17 cellular contexts compared by ENCODE assay signal in genomic region chr2:96153991-96154431, GRCh38. TPM values are rescaled to one million over a fixed set of nuclear protein-coding genes. Genes with fewer than 3 reads are reported as not detected.
A peak's percentile ranks its signal among the peaks of the same experiment; 100 is the strongest.
DNase-seq lines count a peak whose midpoint lies in the region; ATAC-seq, FAIRE-seq and TF ChIP-seq lines count a peak whose summit lies in the region.
"Had no signal": no experiment of that assay in that cellular context is flagged by ENCODE, and none has a peak within 500 bp of the region (broad histone marks: within the 10 kb centered on the region; RNA-seq: fewer than 3 reads in every experiment).

No MANE protein-coding gene starts in this region.

- no peaks in the 10 kb centered on the region for H3K9me3 Mint-ChIP-seq in natural killer cell treated with Interleukin-12 subunit alpha and Interleukin-12 subunit beta and Interleukin-15 and Interleukin-18, amount 100 ng/mL, for 72 hours
- H3K9me3 Mint-ChIP-seq in natural killer cell: no peaks in the 10 kb centered on the region

- no peak for TF ChIP-seq POLR2A in HepG2 (IDR thresholded peaks at IDR 0.05; ENCODE audit: insufficient read depth in 1 of 2, low read depth in 2 of 2, low read length in 2 of 2)
- no peak for TF ChIP-seq POLR2A in gastroesophageal sphincter (IDR thresholded peaks at IDR 0.05)

- no peak overlapping the region for H3K27ac ChIP-seq in Panc1 (ENCODE audit: low read length)
- H3K27ac ChIP-seq in HepG2 (ENCODE audit: extremely low read length, insufficient read depth, low read length): no peak overlapping the region
- no peak overlapping the region for H3K27ac ChIP-seq in upper lobe of right lung
- no peak overlapping the region for H3K27ac ChIP-seq in gastroesophageal sphincter
- H3K27ac ChIP-seq: psoas muscle, transverse colon had no signal

- no peaks in the 10 kb centered on the region for H3K27me3 Mint-ChIP-seq in natural killer cell treated with Interleukin-12 subunit alpha and Interleukin-12 subunit beta and Interleukin-15 and Interleukin-18, amount 100 ng/mL, for 72 hours
- no peaks in the 10 kb centered on the region for H3K27me3 Mint-ChIP-seq in natural killer cell (ENCODE audit: low read depth in 2 of 2)

- no peak for TF ChIP-seq RAD21 in HepG2 (CRISPR knock-in tag; IDR thresholded peaks at IDR 0.05)

- no TSS peak for BruUV-seq in Panc1 (replicated peaks; lab: Mats Ljungman, UMichigan)
- BruUV-seq in HepG2 (replicated peaks; lab: Mats Ljungman, UMichigan): no TSS peak

- DNase-seq in natural killer cell treated with Interleukin-12 subunit alpha and Interleukin-12 subunit beta and Interleukin-15 and Interleukin-18, amount 100 ng/mL, for 72 hours (ENCODE audit: low spot score): peak; percentile 44
- DNase-seq in natural killer cell (no peak), Panc1 (ENCODE audit: low read depth, low spot score) (no peak), HepG2 (ENCODE audit: low spot score) (peak; percentile 27), upper lobe of right lung (peak; percentile 56), NCI-H128 (lab: John Stamatoyannopoulos, UW; ENCODE audit: unreplicated experiment) (no peak), NCI-H1105 (lab: John Stamatoyannopoulos, UW) (no peak)
- DNase-seq: amniotic stem cell, erythroblast, NCI-H1048, psoas muscle, SHP77 treated with DMSO at 0.1 percent for 48 hours, transverse colon had no signal

- POLR2A ChIA-PET in Panc1 (lab: Charles Lee): no interaction called here
- POLR2A ChIA-PET in HepG2 (lab: Yijun Ruan, JAX): no interaction called here

- H3K36me3 ChIP-seq in Panc1 (ENCODE audit: control insufficient read depth, insufficient read depth, low read length) (no peaks in the 10 kb centered on the region), HepG2 (replicated peaks in 1 of 2; ENCODE audit: control insufficient read depth in 1 of 2, insufficient read depth in 2 of 2, low read length in 2 of 2) (no peaks in the 10 kb centered on the region), upper lobe of right lung (no peaks in the 10 kb centered on the region), gastroesophageal sphincter (no peaks in the 10 kb centered on the region)
- H3K36me3 ChIP-seq: transverse colon had no signal

- H3K27ac Mint-ChIP-seq in natural killer cell treated with Interleukin-12 subunit alpha and Interleukin-12 subunit beta and Interleukin-15 and Interleukin-18, amount 100 ng/mL, for 72 hours: no peak overlapping the region
- H3K27ac Mint-ChIP-seq in natural killer cell: peak overlapping the region in 1 of 2 donors; percentile 71

- H3K9ac ChIP-seq in HepG2 (ENCODE audit: insufficient read depth, low read depth, low read length): no peak overlapping the region

- in situ Hi-C loops in Panc1 (cut with HindIII; ENCODE audit: low pct_unique_long_range_greater_than_20kb, low sequenced_read_pairs): loop anchor here (25.0 kb wide), 1 partner anchor 108 kb away; the partner anchor contains the start of genes CIAO1 and TMEM127
- in situ Hi-C loops in HepG2 (cut with HindIII; ENCODE audit: extremely low pct_ligation_motif_present, low pct_unique_long_range_greater_than_20kb): no loop called here

- H3K4me3 ChIP-seq in Panc1 (ENCODE audit: low read depth in 2 of 2, low read length in 2 of 2): no peak overlapping the region
- H3K4me3 ChIP-seq in HepG2 (replicated peaks in 1 of 3; ENCODE audit: insufficient read depth in 1 of 3, low read depth in 2 of 3, low read length in 3 of 3): no peak overlapping the region
- H3K4me3 ChIP-seq in upper lobe of right lung: no peak overlapping the region
- H3K4me3 ChIP-seq in gastroesophageal sphincter: no peak overlapping the region
- H3K4me3 ChIP-seq: psoas muscle, transverse colon had no signal

- H3K9me3 ChIP-seq in Panc1 (ENCODE audit: control insufficient read depth, insufficient read depth, low read depth, low read length) (no peaks in the 10 kb centered on the region), HepG2 (ENCODE audit: low read length) (no peaks in the 10 kb centered on the region), upper lobe of right lung (no peaks in the 10 kb centered on the region), gastroesophageal sphincter (no peaks in the 10 kb centered on the region)
- H3K9me3 ChIP-seq: psoas muscle, transverse colon had no signal

- H3K27me3 ChIP-seq in Panc1 (ENCODE audit: control insufficient read depth, insufficient read depth, low read length) (no peaks in the 10 kb centered on the region), HepG2 (ENCODE audit: control insufficient read depth in 1 of 2, insufficient read depth in 2 of 2, low read length in 2 of 2) (peaks cover 22 to 72% of the 10 kb centered on the region in 2 experiments), upper lobe of right lung (no peaks in the 10 kb centered on the region), gastroesophageal sphincter (peaks cover 10% of the 10 kb centered on the region)
- H3K27me3 ChIP-seq: transverse colon had no signal

- FAIRE-seq in HepG2 (lab: Jason Lieb, UNC): no peak
- FAIRE-seq: colon had no signal

- no peak overlapping the region for H2AFZ ChIP-seq in HepG2 (ENCODE audit: low read length)

- no peaks in the 10 kb centered on the region for H3K79me2 ChIP-seq in HepG2 (ENCODE audit: insufficient read depth, low read length)

- intact Hi-C loops in natural killer cell (cut with micrococcal nuclease): no loop called here
- intact Hi-C loops in Panc1 (cut with micrococcal nuclease; ENCODE audit: unreplicated experiment): no loop called here
- intact Hi-C loops in HepG2 (cut with micrococcal nuclease; ENCODE audit: unreplicated experiment): no loop called here
- intact Hi-C loops in upper lobe of right lung (cut with DNase I): no loop called here

- ATAC-seq in natural killer cell treated with Interleukin-12 subunit alpha and Interleukin-12 subunit beta and Interleukin-15 and Interleukin-18, amount 100 ng/mL, for 72 hours: no peak
- ATAC-seq in natural killer cell (no peak), Panc1 (peak; percentile 43), HepG2 (peak; percentile 78), upper lobe of right lung (no peak), gastroesophageal sphincter (no peak)

- peaks cover 33 to 41% of the 10 kb centered on the region in 2 donors for H3K4me1 Mint-ChIP-seq in natural killer cell treated with Interleukin-12 subunit alpha and Interleukin-12 subunit beta and Interleukin-15 and Interleukin-18, amount 100 ng/mL, for 72 hours (ENCODE audit: low read depth in 2 of 2)
- H3K4me1 Mint-ChIP-seq in natural killer cell: peaks cover under 1 to 45% of the 10 kb centered on the region in 2 donors

- H3K4me1 ChIP-seq in Panc1 (ENCODE audit: control insufficient read depth, insufficient read depth, low read length) (no peaks in the 10 kb centered on the region), HepG2 (ENCODE audit: insufficient read depth, low read length) (no peaks in the 10 kb centered on the region), upper lobe of right lung (no peaks in the 10 kb centered on the region), gastroesophageal sphincter (no peaks in the 10 kb centered on the region)
- H3K4me1 ChIP-seq: psoas muscle, transverse colon had no signal

- H4K20me1 ChIP-seq in HepG2 (ENCODE audit: insufficient read depth, low read length): no peaks in the 10 kb centered on the region

- 7% methylated on average over 2 of the region's 7 CpGs for WGBS in HepG2 (ENCODE audit: low lambda C conversion rate)
- 83% methylated on average over 4 of the region's 7 CpGs; no CpG with 5 or more reads in 1 of the 2 donors for WGBS in gastroesophageal sphincter (ENCODE audit: low coverage in 1 of 2), 2 donors

- no peak overlapping the region for H3K4me2 ChIP-seq in HepG2 (ENCODE audit: low read depth, low read length)

- no peak for TF ChIP-seq CTCF in natural killer cell (IDR thresholded peaks at IDR 0.05)
- TF ChIP-seq CTCF in Panc1 (IDR thresholded peaks at IDR 0.05): no peak
- TF ChIP-seq CTCF in HepG2 (CRISPR knock-in tag; IDR thresholded peaks at IDR 0.05): peak; percentile 47
- no peak for TF ChIP-seq CTCF in upper lobe of right lung (IDR thresholded peaks at IDR 0.05)
- TF ChIP-seq CTCF in gastroesophageal sphincter (IDR thresholded peaks at IDR 0.05): no peak

- H3K4me3 Mint-ChIP-seq in natural killer cell treated with Interleukin-12 subunit alpha and Interleukin-12 subunit beta and Interleukin-15 and Interleukin-18, amount 100 ng/mL, for 72 hours: no peak overlapping the region
- no peak overlapping the region for H3K4me3 Mint-ChIP-seq in natural killer cell

- no peaks in the 10 kb centered on the region for H3K36me3 Mint-ChIP-seq in natural killer cell treated with Interleukin-12 subunit alpha and Interleukin-12 subunit beta and Interleukin-15 and Interleukin-18, amount 100 ng/mL, for 72 hours
- H3K36me3 Mint-ChIP-seq in natural killer cell: no peaks in the 10 kb centered on the region

- CTCF ChIA-PET in Panc1 (lab: Charles Lee) (interaction anchor here (0.6 kb wide), 1 partner anchor 11 kb away, joined by 3 read pairs; no protein-coding TSS in a partner anchor), HepG2 (lab: Yijun Ruan, JAX; ENCODE audit: low intra/inter-chr PET ratio, low total read pairs) (no interaction called here)

- TF ChIP-seq EP300 in HepG2 (IDR thresholded peaks at IDR 0.05; ENCODE audit: low read depth in 2 of 2, low read length in 2 of 2) (no peak), HepG2 (CRISPR knock-in tag; IDR thresholded peaks at IDR 0.05; ENCODE audit: borderline replicate concordance) (no peak), gastroesophageal sphincter (IDR thresholded peaks at IDR 0.05) (no peak)

RNA-seq across cellular contexts. Expression of gene DUSP2, which starts 8.8 kb away (rescaled TPM):
- 10 to 100 TPM; 30.9 to 52.0 TPM for total RNA-seq in natural killer cell treated with Interleukin-12 subunit alpha and Interleukin-12 subunit beta and Interleukin-15 and Interleukin-18, amount 100 ng/mL, for 72 hours
- total RNA-seq in natural killer cell (100 to 1,000 TPM; 300 to 564 (median 432) TPM), Panc1 (2021; ENCODE audit: unreplicated experiment) (4.9 TPM), HepG2 (2016; rRNA removed; fragmentation: Illumina TruSeq; extraction: Trizol) (not detected in 2 replicates), upper lobe of right lung (4.4 TPM), gastroesophageal sphincter (1 to 10 TPM in 1 of 4 donors, under 1 TPM in 2, not detected in 1; 0.23 to 5.4 (median 0.40) TPM)
- 1.9 TPM for polyA plus RNA-seq in Panc1 (2012; ENCODE audit: insufficient read length)
- total RNA-seq in HepG2 (2016; cell fraction: cytosol; rRNA removed; fragmentation: Illumina TruSeq; extraction: Trizol; ENCODE audit: low read depth): not detected in 2 replicates
- total RNA-seq in HepG2 (2016; cell fraction: insoluble cytoplasmic fraction; rRNA removed; fragmentation: Illumina TruSeq; extraction: Trizol): not detected in 2 replicates
- total RNA-seq in HepG2 (2016; cell fraction: membrane; rRNA removed; fragmentation: Illumina TruSeq; extraction: Trizol): not detected in 2 replicates
- not detected in 2 replicates for total RNA-seq in HepG2 (2016; cell fraction: nucleus; rRNA removed; fragmentation: Illumina TruSeq; extraction: Trizol)
- not detected in 2 replicates for polyA plus RNA-seq in HepG2 (2011; rRNA removed)
- polyA plus RNA-seq in HepG2 (2011; cell fraction: cytosol; rRNA removed): 0.04 TPM in 1 of 2 replicates, not detected in the other
- 0.12 and 0.18 TPM in 2 replicates for polyA plus RNA-seq in HepG2 (2011; cell fraction: nucleus; rRNA removed)
- not detected in 2 replicates for polyA plus RNA-seq in HepG2 (2012)
- polyA plus RNA-seq in HepG2 (2016; cell fraction: cytosol; fragmentation: Illumina TruSeq; extraction: Trizol; ENCODE audit: low read depth): not detected in 2 replicates
- not detected in 2 replicates for polyA plus RNA-seq in HepG2 (2016; cell fraction: insoluble cytoplasmic fraction; fragmentation: Illumina TruSeq; extraction: Trizol; ENCODE audit: low read depth)
- not detected in 2 replicates for polyA plus RNA-seq in HepG2 (2016; cell fraction: membrane; fragmentation: Illumina TruSeq; extraction: Trizol; ENCODE audit: low read depth)
- polyA plus RNA-seq in HepG2 (2016; cell fraction: nucleus; fragmentation: Illumina TruSeq; extraction: Trizol; ENCODE audit: insufficient read depth, low read depth): not detected in 2 replicates
- polyA minus RNA-seq in HepG2 (2011; rRNA and poly(A)+ RNA removed; ENCODE audit: low replicate concordance): 103 TPM in 1 of 2 replicates, not detected in the other
- 0.69 and 1.3 TPM in 2 replicates for polyA minus RNA-seq in HepG2 (2011; cell fraction: cytosol; rRNA and poly(A)+ RNA removed)
- 0.25 and 0.52 TPM in 2 replicates for polyA minus RNA-seq in HepG2 (2011; cell fraction: nucleus; rRNA and poly(A)+ RNA removed)

RNA-seq across cellular contexts. Expression of gene ASTL, which starts 15.7 kb away (rescaled TPM):
- total RNA-seq in natural killer cell treated with Interleukin-12 subunit alpha and Interleukin-12 subunit beta and Interleukin-15 and Interleukin-18, amount 100 ng/mL, for 72 hours: under 1 TPM in 1 of 2 donors, not detected in 1; 0.92 TPM
- total RNA-seq in natural killer cell: 10 to 100 TPM in 1 of 3 donors, 1 to 10 TPM in 2; 5.5 to 11.3 (median 8.8) TPM
- total RNA-seq in Panc1 (2021; ENCODE audit: unreplicated experiment): 0.18 TPM
- polyA plus RNA-seq in Panc1 (2012; ENCODE audit: insufficient read length): not detected
- not detected in 2 replicates for total RNA-seq in HepG2 (2016; rRNA removed; fragmentation: Illumina TruSeq; extraction: Trizol)
- total RNA-seq in HepG2 (2016; cell fraction: cytosol; rRNA removed; fragmentation: Illumina TruSeq; extraction: Trizol; ENCODE audit: low read depth): not detected in 2 replicates
- total RNA-seq in HepG2 (2016; cell fraction: insoluble cytoplasmic fraction; rRNA removed; fragmentation: Illumina TruSeq; extraction: Trizol): not detected in 2 replicates
- total RNA-seq in HepG2 (2016; cell fraction: membrane; rRNA removed; fragmentation: Illumina TruSeq; extraction: Trizol): not detected in 2 replicates
- not detected in 2 replicates for total RNA-seq in HepG2 (2016; cell fraction: nucleus; rRNA removed; fragmentation: Illumina TruSeq; extraction: Trizol)
- not detected in 2 replicates for polyA plus RNA-seq in HepG2 (2011; rRNA removed)
- polyA plus RNA-seq in HepG2 (2011; cell fraction: cytosol; rRNA removed): not detected in 2 replicates
- not detected in 2 replicates for polyA plus RNA-seq in HepG2 (2011; cell fraction: nucleus; rRNA removed)
- polyA plus RNA-seq in HepG2 (2012): not detected in 2 replicates
- polyA plus RNA-seq in HepG2 (2016; cell fraction: cytosol; fragmentation: Illumina TruSeq; extraction: Trizol; ENCODE audit: low read depth): not detected in 2 replicates
- polyA plus RNA-seq in HepG2 (2016; cell fraction: insoluble cytoplasmic fraction; fragmentation: Illumina TruSeq; extraction: Trizol; ENCODE audit: low read depth): not detected in 2 replicates
- not detected in 2 replicates for polyA plus RNA-seq in HepG2 (2016; cell fraction: membrane; fragmentation: Illumina TruSeq; extraction: Trizol; ENCODE audit: low read depth)
- polyA plus RNA-seq in HepG2 (2016; cell fraction: nucleus; fragmentation: Illumina TruSeq; extraction: Trizol; ENCODE audit: insufficient read depth, low read depth): not detected in 2 replicates
- polyA minus RNA-seq in HepG2 (2011; rRNA and poly(A)+ RNA removed; ENCODE audit: low replicate concordance): 1.6 TPM in 1 of 2 replicates, not detected in the other
- polyA minus RNA-seq in HepG2 (2011; cell fraction: cytosol; rRNA and poly(A)+ RNA removed): not detected in 2 replicates
- polyA minus RNA-seq in HepG2 (2011; cell fraction: nucleus; rRNA and poly(A)+ RNA removed): not detected in 2 replicates
- not detected for total RNA-seq in upper lobe of right lung
- total RNA-seq in gastroesophageal sphincter: not detected
- total RNA-seq: HT1080, kidney epithelial cell, psoas muscle had no signal

RNA-seq across cellular contexts. Expression of gene ADRA2B, which starts 37.6 kb away (rescaled TPM):
- not detected for total RNA-seq in natural killer cell treated with Interleukin-12 subunit alpha and Interleukin-12 subunit beta and Interleukin-15 and Interleukin-18, amount 100 ng/mL, for 72 hours
- total RNA-seq in natural killer cell (1 to 10 TPM in 1 of 3 donors, under 1 TPM in 2; 0.18 to 1.3 (median 0.38) TPM), Panc1 (2021; ENCODE audit: unreplicated experiment) (0.28 TPM), HepG2 (2016; rRNA removed; fragmentation: Illumina TruSeq; extraction: Trizol) (not detected in 2 replicates), upper lobe of right lung (0.14 TPM), gastroesophageal sphincter (1 to 10 TPM; 1.3 to 4.9 (median 2.1) TPM)
- 0.25 TPM for polyA plus RNA-seq in Panc1 (2012; ENCODE audit: insufficient read length)
- not detected in 2 replicates for total RNA-seq in HepG2 (2016; cell fraction: cytosol; rRNA removed; fragmentation: Illumina TruSeq; extraction: Trizol; ENCODE audit: low read depth)
- not detected in 2 replicates for total RNA-seq in HepG2 (2016; cell fraction: insoluble cytoplasmic fraction; rRNA removed; fragmentation: Illumina TruSeq; extraction: Trizol)
- total RNA-seq in HepG2 (2016; cell fraction: membrane; rRNA removed; fragmentation: Illumina TruSeq; extraction: Trizol): not detected in 2 replicates
- not detected in 2 replicates for total RNA-seq in HepG2 (2016; cell fraction: nucleus; rRNA removed; fragmentation: Illumina TruSeq; extraction: Trizol)
- polyA plus RNA-seq in HepG2 (2011; rRNA removed): not detected in 2 replicates
- not detected in 2 replicates for polyA plus RNA-seq in HepG2 (2011; cell fraction: cytosol; rRNA removed)
- polyA plus RNA-seq in HepG2 (2011; cell fraction: nucleus; rRNA removed): 0.10 TPM in 1 of 2 replicates, not detected in the other
- polyA plus RNA-seq in HepG2 (2012): not detected in 2 replicates
- polyA plus RNA-seq in HepG2 (2016; cell fraction: cytosol; fragmentation: Illumina TruSeq; extraction: Trizol; ENCODE audit: low read depth): not detected in 2 replicates
- polyA plus RNA-seq in HepG2 (2016; cell fraction: insoluble cytoplasmic fraction; fragmentation: Illumina TruSeq; extraction: Trizol; ENCODE audit: low read depth): not detected in 2 replicates
- polyA plus RNA-seq in HepG2 (2016; cell fraction: membrane; fragmentation: Illumina TruSeq; extraction: Trizol; ENCODE audit: low read depth): not detected in 2 replicates
- not detected in 2 replicates for polyA plus RNA-seq in HepG2 (2016; cell fraction: nucleus; fragmentation: Illumina TruSeq; extraction: Trizol; ENCODE audit: insufficient read depth, low read depth)
- polyA minus RNA-seq in HepG2 (2011; rRNA and poly(A)+ RNA removed; ENCODE audit: low replicate concordance): 0.07 TPM in 1 of 2 replicates, not detected in the other
- not detected in 2 replicates for polyA minus RNA-seq in HepG2 (2011; cell fraction: cytosol; rRNA and poly(A)+ RNA removed)
- not detected in 2 replicates for polyA minus RNA-seq in HepG2 (2011; cell fraction: nucleus; rRNA and poly(A)+ RNA removed)
- total RNA-seq: HT1080 had no signal

RNA-seq across cellular contexts. Expression of gene STARD7, which starts 54.6 kb away (rescaled TPM):
- 100 to 1,000 TPM; 153 to 206 TPM for total RNA-seq in natural killer cell treated with Interleukin-12 subunit alpha and Interleukin-12 subunit beta and Interleukin-15 and Interleukin-18, amount 100 ng/mL, for 72 hours
- total RNA-seq in natural killer cell (100 to 1,000 TPM in 1 of 3 donors, 10 to 100 TPM in 2; 62.6 to 106 (median 86.1) TPM), Panc1 (2021; ENCODE audit: unreplicated experiment) (133 TPM), HepG2 (2016; rRNA removed; fragmentation: Illumina TruSeq; extraction: Trizol) (300 and 332 TPM in 2 replicates), upper lobe of right lung (156 TPM), gastroesophageal sphincter (100 to 1,000 TPM in 3 of 4 donors, 10 to 100 TPM in 1; 93.4 to 122 (median 107) TPM)
- 66.9 TPM for polyA plus RNA-seq in Panc1 (2012; ENCODE audit: insufficient read length)
- total RNA-seq in HepG2 (2016; cell fraction: cytosol; rRNA removed; fragmentation: Illumina TruSeq; extraction: Trizol; ENCODE audit: low read depth): 45.1 and 56.7 TPM in 2 replicates
- total RNA-seq in HepG2 (2016; cell fraction: insoluble cytoplasmic fraction; rRNA removed; fragmentation: Illumina TruSeq; extraction: Trizol): 302 and 329 TPM in 2 replicates
- 220 and 258 TPM in 2 replicates for total RNA-seq in HepG2 (2016; cell fraction: membrane; rRNA removed; fragmentation: Illumina TruSeq; extraction: Trizol)
- 168 and 191 TPM in 2 replicates for total RNA-seq in HepG2 (2016; cell fraction: nucleus; rRNA removed; fragmentation: Illumina TruSeq; extraction: Trizol)
- 67.2 and 88.2 TPM in 2 replicates for polyA plus RNA-seq in HepG2 (2011; rRNA removed)
- 44.2 and 66.6 TPM in 2 replicates for polyA plus RNA-seq in HepG2 (2011; cell fraction: cytosol; rRNA removed)
- 90.2 and 107 TPM in 2 replicates for polyA plus RNA-seq in HepG2 (2011; cell fraction: nucleus; rRNA removed)
- 93.8 and 117 TPM in 2 replicates for polyA plus RNA-seq in HepG2 (2012)
- 26.0 and 34.9 TPM in 2 replicates for polyA plus RNA-seq in HepG2 (2016; cell fraction: cytosol; fragmentation: Illumina TruSeq; extraction: Trizol; ENCODE audit: low read depth)
- polyA plus RNA-seq in HepG2 (2016; cell fraction: insoluble cytoplasmic fraction; fragmentation: Illumina TruSeq; extraction: Trizol; ENCODE audit: low read depth): 237 and 245 TPM in 2 replicates
- 111 and 128 TPM in 2 replicates for polyA plus RNA-seq in HepG2 (2016; cell fraction: membrane; fragmentation: Illumina TruSeq; extraction: Trizol; ENCODE audit: low read depth)
- 205 and 220 TPM in 2 replicates for polyA plus RNA-seq in HepG2 (2016; cell fraction: nucleus; fragmentation: Illumina TruSeq; extraction: Trizol; ENCODE audit: insufficient read depth, low read depth)
- polyA minus RNA-seq in HepG2 (2011; rRNA and poly(A)+ RNA removed; ENCODE audit: low replicate concordance): 78.3 and 92.3 TPM in 2 replicates
- 89.8 and 100 TPM in 2 replicates for polyA minus RNA-seq in HepG2 (2011; cell fraction: cytosol; rRNA and poly(A)+ RNA removed)
- 137 and 187 TPM in 2 replicates for polyA minus RNA-seq in HepG2 (2011; cell fraction: nucleus; rRNA and poly(A)+ RNA removed)

Comparison
In these comparisons a context has a peak if more than half of its experiments do, and no peak if none do; other contexts are left out.
1. DNase-seq: peak in natural killer cell treated with Interleukin-12 subunit alpha and Interleukin-12 subunit beta and Interleukin-15 and Interleukin-18, amount 100 ng/mL, for 72 hours (single experiment), HepG2 (single experiment) and upper lobe of right lung (single experiment); none in natural killer cell (single experiment), Panc1 (single experiment), NCI-H128 (single experiment) and NCI-H1105 (single experiment).
2. RNA of gene DUSP2, which starts 8.8 kb away (total RNA-seq): 300 to 564 TPM in natural killer cell; 30.9 to 52.0 TPM in natural killer cell treated with Interleukin-12 subunit alpha and Interleukin-12 subunit beta and Interleukin-15 and Interleukin-18, amount 100 ng/mL, for 72 hours, 4.9 TPM in Panc1 (single experiment), 4.4 TPM in upper lobe of right lung (single experiment), 0.23 to 5.4 TPM in gastroesophageal sphincter and not detected in HepG2; every median in the first group is over 4 times any median in the second.
3. ATAC-seq: peak in Panc1 (single experiment) and HepG2 (single experiment); none in natural killer cell treated with Interleukin-12 subunit alpha and Interleukin-12 subunit beta and Interleukin-15 and Interleukin-18, amount 100 ng/mL, for 72 hours (0 of 2), natural killer cell (0 of 3), upper lobe of right lung (single experiment) and gastroesophageal sphincter (single experiment).